27 cellular contexts compared by ENCODE assay signal in genomic region chr6:160293844-160294243, GRCh38. TPM values are rescaled to one million over a fixed set of nuclear protein-coding genes. Genes with fewer than 3 reads are reported as not detected.
DNase-seq lines count a peak whose midpoint lies in the region; ATAC-seq, FAIRE-seq and TF ChIP-seq lines count a peak whose summit lies in the region.
"Had no signal": no experiment of that assay in that cellular context is flagged by ENCODE, and none has a peak within 500 bp of the region (broad histone marks: within the 10 kb centered on the region; RNA-seq: fewer than 3 reads in every experiment).

No MANE protein-coding gene starts in this region.

- H3F3A ChIP-seq in GM23338 (replicated peaks; ENCODE audit: low read depth): no peaks in the 10 kb centered on the region

- H2AK5ac ChIP-seq in trophoblast cell (ENCODE audit: low read length): no peak overlapping the region

- TF ChIP-seq CTCF in GM23338 (conservative IDR thresholded peaks at IDR 0.05; ENCODE audit: low read depth in 2 of 2) (no peak), WTC11 (IDR thresholded peaks at IDR 0.05) (no peak), keratinocyte (optimal IDR thresholded peaks at IDR 0.05 in 1 of 3, IDR thresholded peaks at IDR 0.05 in 1 of 3, conservative IDR thresholded peaks at IDR 0.05 in 1 of 3; ENCODE audit: extremely low read depth in 1 of 3, insufficient read depth in 2 of 3, low read length in 3 of 3) (no peak), GM10266 (IDR thresholded peaks at IDR 0.05; ENCODE audit: control insufficient read depth, insufficient read depth, low read depth, missing control alignments) (no peak)

- H3K23ac ChIP-seq in trophoblast cell (ENCODE audit: low read length): no peak overlapping the region

- H4K12ac ChIP-seq in trophoblast cell (ENCODE audit: low read depth, low read length): no peak overlapping the region

- H3K27ac ChIP-seq in GM23338 (ENCODE audit: low read depth): no peak overlapping the region
- no peak overlapping the region for H3K27ac ChIP-seq in keratinocyte (ENCODE audit: control insufficient read depth, insufficient read depth, low read length)
- H3K27ac ChIP-seq in small intestine (ENCODE audit: low read depth in 1 of 2, low read length in 1 of 2): no peak overlapping the region
- no peak overlapping the region for H3K27ac ChIP-seq in trophoblast cell (ENCODE audit: low read depth, low read length)
- H3K27ac ChIP-seq: KMS-11, pancreas had no signal

- FAIRE-seq in keratinocyte (lab: Jason Lieb, UNC) (peak; percentile 55), small intestine (lab: Jason Lieb, UNC) (no peak)
- FAIRE-seq: pancreas, TTC549 had no signal

- H2BK120ac ChIP-seq in trophoblast cell (ENCODE audit: insufficient read depth, low read length, poor library complexity): no peak overlapping the region

- 44 to 59% (median 55%) methylated on average over 8 of the region's 8 CpGs for WGBS in small intestine, 3 donors
- WGBS in trophoblast cell (ENCODE audit: extremely low coverage, insufficient coverage, insufficient read length): no CpG with 5 or more reads among the region's 8 CpGs

- dilution Hi-C loops in keratinocyte (cut with MboI; ENCODE audit: extremely low pct_ligation_motif_present, low sequenced_read_pairs): no loop called here

- H3K9me3 ChIP-seq in keratinocyte (ENCODE audit: control insufficient read depth, low read depth, low read length) (no peaks in the 10 kb centered on the region), small intestine (ENCODE audit: control insufficient read depth, low read depth) (no peaks in the 10 kb centered on the region), trophoblast cell (ENCODE audit: insufficient read depth, low read depth, low read length) (no peaks in the 10 kb centered on the region)
- H3K9me3 ChIP-seq: pancreas had no signal

- no peaks in the 10 kb centered on the region for H3K36me3 ChIP-seq in GM23338 (ENCODE audit: insufficient read depth)
- H3K36me3 ChIP-seq in keratinocyte (ENCODE audit: control insufficient read depth in 2 of 2, extremely low read depth in 1 of 2, insufficient read depth in 2 of 2, low read length in 2 of 2): no peaks in the 10 kb centered on the region
- H3K36me3 ChIP-seq in small intestine (ENCODE audit: control insufficient read depth in 2 of 2, insufficient read depth in 2 of 2, low read length in 2 of 2): no peaks in the 10 kb centered on the region
- no peaks in the 10 kb centered on the region for H3K36me3 ChIP-seq in trophoblast cell (ENCODE audit: control insufficient read depth in 1 of 2, insufficient read depth in 2 of 2, low read length in 2 of 2)
- H3K36me3 ChIP-seq: pancreas had no signal

- POLR2A ChIA-PET in WTC11 (lab: Charles Lee): no interaction called here

- DNase-seq in GM23338 (ENCODE audit: low spot score): peak; percentile 37
- DNase-seq in WTC11 (ENCODE audit: low spot score): no peak
- DNase-seq in keratinocyte (ENCODE audit: low read depth, low spot score): no peak
- DNase-seq in small intestine: peak; percentile 34
- DNase-seq in T-helper 2 cell: no peak
- no peak for DNase-seq in GM10266 (ENCODE audit: extremely low spot score)
- no peak for DNase-seq in glomerular visceral epithelial cell (ENCODE audit: extremely low spot score)
- DNase-seq in trophoblast cell: no peak
- DNase-seq: activated CD4-positive, alpha-beta T cell treated with anti-CD3 and anti-CD28 coated beads for 1 hour; activated naive CD4-positive, alpha-beta T cell; activated T-cell treated with anti-CD3 and anti-CD28 coated beads, Interleukin-2, amount 50 U/mL, for 1 hour; CD4-positive, alpha-beta memory T cell; dermis blood vessel endothelial cell; DMS 273 treated with DMSO at 0.1 percent for 48 hours; GF-D8; mesenchymal stem cell; natural killer cell; NCI-H1694 treated with DMSO at 0.1 percent for 48 hours; NCI-H345; pancreas; right cardiac atrium; Right ventricle myocardium superior had no signal

- peaks cover 25% of the 10 kb centered on the region for H3K9me3 Mint-ChIP-seq in GM23338
- peaks cover 39% of the 10 kb centered on the region for H3K9me3 Mint-ChIP-seq in WTC11
- H3K9me3 Mint-ChIP-seq: CD4-positive, alpha-beta memory T cell; natural killer cell had no signal

- H3K18ac ChIP-seq in trophoblast cell (ENCODE audit: low read length): no peak overlapping the region

- no peak overlapping the region for H3K4me2 ChIP-seq in GM23338
- H3K4me2 ChIP-seq in keratinocyte (ENCODE audit: control insufficient read depth, extremely low read depth, insufficient read depth, low read depth, low read length): peak overlapping the region; percentile 22
- H3K4me2 ChIP-seq in trophoblast cell (ENCODE audit: low read length): no peak overlapping the region
- H3K4me2 ChIP-seq: KMS-11 had no signal

- no peak overlapping the region for H3K4me3 Mint-ChIP-seq in GM23338
- H3K4me3 Mint-ChIP-seq in WTC11: no peak overlapping the region
- H3K4me3 Mint-ChIP-seq: CD4-positive, alpha-beta memory T cell; natural killer cell had no signal

- no peaks in the 10 kb centered on the region for H3K79me1 ChIP-seq in trophoblast cell (ENCODE audit: low read length)

- H2AFZ ChIP-seq in GM23338 (peak overlapping the region; percentile 35; the same call in 1 of the 2 replicates), keratinocyte (ENCODE audit: control insufficient read depth, low read length) (peak overlapping the region; percentile 40), trophoblast cell (ENCODE audit: insufficient read depth, low read length, poor library complexity) (no peak overlapping the region)

- H3K4me1 Mint-ChIP-seq in GM23338: peaks cover 4% of the 10 kb centered on the region; the same call in 2 of the 3 replicates
- peaks cover 12% of the 10 kb centered on the region for H3K4me1 Mint-ChIP-seq in WTC11
- H3K4me1 Mint-ChIP-seq: CD4-positive, alpha-beta memory T cell had no signal

- no peaks in the 10 kb centered on the region for H3K9me1 ChIP-seq in keratinocyte (ENCODE audit: control insufficient read depth, extremely low read depth, insufficient read depth, low read length)

- H3K4ac ChIP-seq in trophoblast cell (ENCODE audit: low read depth, low read length): no peak overlapping the region

- H3K9ac ChIP-seq in keratinocyte (ENCODE audit: control insufficient read depth, extremely low read depth, insufficient read depth, low read length) (no peak overlapping the region), trophoblast cell (ENCODE audit: low read length) (no peak overlapping the region)
- H3K9ac ChIP-seq: KMS-11 had no signal

- H3K27ac Mint-ChIP-seq in GM23338: no peak overlapping the region
- H3K27ac Mint-ChIP-seq in WTC11: no peak overlapping the region
- H3K27ac Mint-ChIP-seq: CD4-positive, alpha-beta memory T cell; natural killer cell had no signal

- no peaks in the 10 kb centered on the region for H3K27me3 ChIP-seq in GM23338 (ENCODE audit: insufficient read depth)
- no peaks in the 10 kb centered on the region for H3K27me3 ChIP-seq in keratinocyte (ENCODE audit: control insufficient read depth, extremely low read depth, insufficient read depth, low read length)
- H3K27me3 ChIP-seq in small intestine (ENCODE audit: control insufficient read depth in 2 of 2, insufficient read depth in 2 of 2, low read length in 2 of 2): no peaks in the 10 kb centered on the region
- H3K27me3 ChIP-seq in trophoblast cell (ENCODE audit: insufficient read depth, low read length): no peaks in the 10 kb centered on the region
- H3K27me3 ChIP-seq: pancreas had no signal

- H3K4me3 ChIP-seq in GM23338: no peak overlapping the region
- H3K4me3 ChIP-seq in keratinocyte (ENCODE audit: control insufficient read depth in 2 of 3, extremely low read depth in 1 of 3, insufficient read depth in 2 of 3, low read depth in 1 of 3, low read length in 3 of 3): no peak overlapping the region
- no peak overlapping the region for H3K4me3 ChIP-seq in small intestine (ENCODE audit: low read depth in 1 of 2, low read length in 2 of 2)
- H3K4me3 ChIP-seq in trophoblast cell (ENCODE audit: low read depth, low read length): no peak overlapping the region
- H3K4me3 ChIP-seq: pancreas had no signal

- ATAC-seq in GM23338: peak; percentile 41; the same call in 2 of the 3 replicates
- ATAC-seq in WTC11: peak; percentile 55; the same call in 1 of the 2 replicates
- ATAC-seq: natural killer cell, pancreas, right cardiac atrium had no signal

- no peak overlapping the region for H3K14ac ChIP-seq in trophoblast cell (ENCODE audit: low read length)

- H3K36me3 Mint-ChIP-seq in GM23338 (ENCODE audit: low read depth) (peaks cover 21% of the 10 kb centered on the region), WTC11 (peaks cover 29% of the 10 kb centered on the region)
- H3K36me3 Mint-ChIP-seq: CD4-positive, alpha-beta memory T cell; natural killer cell had no signal

- no peak overlapping the region for H2BK12ac ChIP-seq in trophoblast cell (ENCODE audit: low read length)

- no peaks in the 10 kb centered on the region for H3K79me2 ChIP-seq in GM23338 (replicated peaks; ENCODE audit: insufficient read depth)
- H3K79me2 ChIP-seq in keratinocyte (ENCODE audit: control insufficient read depth, insufficient read depth, low read length): no peaks in the 10 kb centered on the region
- no peaks in the 10 kb centered on the region for H3K79me2 ChIP-seq in trophoblast cell (ENCODE audit: control insufficient read depth, insufficient read depth, low read length, poor library complexity)

- H4K20me1 ChIP-seq in GM23338 (replicated peaks; ENCODE audit: insufficient read depth) (no peaks in the 10 kb centered on the region), keratinocyte (ENCODE audit: control insufficient read depth, extremely low read depth, insufficient read depth, low read length) (no peaks in the 10 kb centered on the region)

- H2BK5ac ChIP-seq in trophoblast cell (ENCODE audit: low read depth, low read length, poor library complexity): no peak overlapping the region

- H4K91ac ChIP-seq in trophoblast cell (ENCODE audit: low read depth, low read length): no peak overlapping the region

- no peaks in the 10 kb centered on the region for H3K9me2 ChIP-seq in GM23338 (ENCODE audit: insufficient read depth)

- H3K4me1 ChIP-seq in GM23338 (ENCODE audit: insufficient read depth) (no peaks in the 10 kb centered on the region), keratinocyte (ENCODE audit: control insufficient read depth, extremely low read depth, insufficient read depth, low read length) (no peaks in the 10 kb centered on the region), small intestine (ENCODE audit: control insufficient read depth in 2 of 2, insufficient read depth in 1 of 2, low read depth in 1 of 2, low read length in 1 of 2) (no peaks in the 10 kb centered on the region), trophoblast cell (ENCODE audit: control insufficient read depth in 1 of 2, insufficient read depth in 2 of 2, low read length in 2 of 2) (no peaks in the 10 kb centered on the region)
- H3K4me1 ChIP-seq: pancreas had no signal

- H4K8ac ChIP-seq in trophoblast cell (ENCODE audit: low read depth, low read length): no peak overlapping the region

- no peaks in the 10 kb centered on the region for H3K27me3 Mint-ChIP-seq in GM23338 (ENCODE audit: insufficient read depth, low read depth, poor library complexity)
- H3K27me3 Mint-ChIP-seq in WTC11 (ENCODE audit: low read depth): peaks cover 5% of the 10 kb centered on the region

- CTCF ChIA-PET in WTC11 (lab: Charles Lee): interaction anchor here (2.3 kb wide), 1 partner anchor 73 kb away, joined by 10 read pairs; no protein-coding TSS in a partner anchor

RNA-seq across cellular contexts. Expression of gene SLC22A2, which starts 35.2 kb away (rescaled TPM):
- 0.35 and 1.1 TPM in 2 replicates for total RNA-seq in GM23338 (2014; rRNA removed; shearing (Covaris generic))
- polyA plus RNA-seq in GM23338 (2016; fragmentation: Nextera tagmentation; extraction: Ambion mirVana) (0.94 and 1.4 TPM in 2 replicates), keratinocyte (not detected in 3 replicates), small intestine (not detected)
- 0.44 to 0.96 TPM (median 0.78 TPM) in 3 replicates for total RNA-seq in WTC11 (2021)
- polyA plus RNA-seq in keratinocyte (2011; ENCODE audit: low read depth): not detected
- polyA plus RNA-seq in keratinocyte (2011; cell fraction: cytosol; rRNA removed): not detected in 2 replicates
- polyA plus RNA-seq in keratinocyte (2011; cell fraction: nucleus; rRNA removed): not detected in 2 replicates
- polyA plus RNA-seq in keratinocyte (2012; ENCODE audit: low replicate concordance): 0.17 TPM in 1 of 2 replicates, not detected in the other
- not detected in 3 replicates for polyA minus RNA-seq in keratinocyte
- not detected for polyA minus RNA-seq in keratinocyte (2011; cell fraction: cytosol; rRNA and poly(A)+ RNA removed)
- polyA minus RNA-seq in keratinocyte (2011; cell fraction: nucleus; rRNA and poly(A)+ RNA removed): not detected in 2 replicates
- 0.04 and 0.08 TPM in 2 replicates for polyA plus RNA-seq in trophoblast cell (2013)
- total RNA-seq: cardiac septum; CD4-positive, alpha-beta memory T cell; dermis blood vessel endothelial cell; HT1080; natural killer cell; pancreas; right cardiac atrium; Right ventricle myocardium superior; subcutaneous adipose tissue had no signal
- polyA plus RNA-seq: CD4-positive, alpha-beta memory T cell; pancreas had no signal

RNA-seq across cellular contexts. Expression of gene SLC22A3, which starts 54.3 kb away (rescaled TPM):
- total RNA-seq in GM23338 (2014; rRNA removed; shearing (Covaris generic)): 2.4 and 3.2 TPM in 2 replicates
- 0.61 and 0.78 TPM in 2 replicates for polyA plus RNA-seq in GM23338 (2016; fragmentation: Nextera tagmentation; extraction: Ambion mirVana)
- 2.2 to 4.1 TPM (median 2.4 TPM) in 3 replicates for total RNA-seq in WTC11 (2021)
- 1.8 to 3.1 TPM (median 1.9 TPM) in 3 replicates for polyA plus RNA-seq in keratinocyte
- 2.3 TPM for polyA plus RNA-seq in keratinocyte (2011; ENCODE audit: low read depth)
- 1.3 and 1.8 TPM in 2 replicates for polyA plus RNA-seq in keratinocyte (2011; cell fraction: cytosol; rRNA removed)
- 6.6 and 7.0 TPM in 2 replicates for polyA plus RNA-seq in keratinocyte (2011; cell fraction: nucleus; rRNA removed)
- 1.6 and 7.3 TPM in 2 replicates for polyA plus RNA-seq in keratinocyte (2012; ENCODE audit: low replicate concordance)
- polyA minus RNA-seq in keratinocyte: 1.6 to 2.1 TPM (median 1.7 TPM) in 3 replicates
- 1.7 TPM for polyA minus RNA-seq in keratinocyte (2011; cell fraction: cytosol; rRNA and poly(A)+ RNA removed)
- 2.1 and 3.7 TPM in 2 replicates for polyA minus RNA-seq in keratinocyte (2011; cell fraction: nucleus; rRNA and poly(A)+ RNA removed)
- 1 to 10 TPM in 2 of 3 donors, under 1 TPM in 1; 0.67 to 5.6 (median 3.8) TPM for polyA plus RNA-seq in small intestine
- 0.17 and 0.18 TPM in 2 replicates for polyA plus RNA-seq in trophoblast cell (2013)
- total RNA-seq: CD4-positive, alpha-beta memory T cell; HT1080; natural killer cell had no signal

Comparison
In these comparisons a context has a peak if more than half of its experiments do, and no peak if none do; other contexts are left out.
1. DNase-seq: peak in GM23338 (single experiment) and small intestine (single experiment); none in WTC11 (single experiment), keratinocyte (single experiment), T-helper 2 cell (0 of 5), GM10266 (single experiment), glomerular visceral epithelial cell (single experiment) and trophoblast cell (0 of 2).